In genomic region chr20:25453035-25453810, GRCh38 we compare ENCODE assay signal across 1 cellular context.
TF ChIP-seq lines count a peak whose summit lies in the region.

No MANE protein-coding gene starts in this region.

TF ChIP-seq in HEK293, 187 proteins besides CTCF, POLR2A, EP300 and RAD21 (continued from another document and continues in another):
- no peak for TF ChIP-seq ATF2 (tag by site-specific recombination; IDR thresholded peaks at IDR 0.05; ENCODE audit: low read depth)
- TF ChIP-seq FEZF1 (tag by site-specific recombination; IDR thresholded peaks at IDR 0.05), result peak; percentile 92
- TF ChIP-seq ZNF654 (tag by site-specific recombination; IDR thresholded peaks at IDR 0.05; ENCODE audit: low read depth), result no peak
- no peak for TF ChIP-seq GLI4 (tag by site-specific recombination; IDR thresholded peaks at IDR 0.05)
- peak; percentile 44; the same call in 1 of the 2 replicates for TF ChIP-seq IKZF3 (tag by site-specific recombination; IDR thresholded peaks at IDR 0.05)
- TF ChIP-seq ZNF169 (tag by site-specific recombination; IDR thresholded peaks at IDR 0.05), result no peak
- no peak for TF ChIP-seq ZNF37A (tag by site-specific recombination; IDR thresholded peaks at IDR 0.05)
- TF ChIP-seq ZNF707 (tag by site-specific recombination; IDR thresholded peaks at IDR 0.05), result no peak
- TF ChIP-seq ZNF530 (tag by site-specific recombination; IDR thresholded peaks at IDR 0.05; ENCODE audit: low read depth), result no peak
- no peak for TF ChIP-seq ZNF223 (tag by site-specific recombination; IDR thresholded peaks at IDR 0.05)
- TF ChIP-seq, protein P1, sequence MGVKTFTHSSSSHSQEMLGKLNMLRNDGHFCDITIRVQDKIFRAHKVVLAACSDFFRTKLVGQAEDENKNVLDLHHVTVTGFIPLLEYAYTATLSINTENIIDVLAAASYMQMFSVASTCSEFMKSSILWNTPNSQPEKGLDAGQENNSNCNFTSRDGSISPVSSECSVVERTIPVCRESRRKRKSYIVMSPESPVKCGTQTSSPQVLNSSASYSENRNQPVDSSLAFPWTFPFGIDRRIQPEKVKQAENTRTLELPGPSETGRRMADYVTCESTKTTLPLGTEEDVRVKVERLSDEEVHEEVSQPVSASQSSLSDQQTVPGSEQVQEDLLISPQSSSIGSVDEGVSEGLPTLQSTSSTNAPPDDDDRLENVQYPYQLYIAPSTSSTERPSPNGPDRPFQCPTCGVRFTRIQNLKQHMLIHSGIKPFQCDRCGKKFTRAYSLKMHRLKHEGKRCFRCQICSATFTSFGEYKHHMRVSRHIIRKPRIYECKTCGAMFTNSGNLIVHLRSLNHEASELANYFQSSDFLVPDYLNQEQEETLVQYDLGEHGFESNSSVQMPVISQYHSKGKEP (tag by site-specific recombination; IDR thresholded peaks at IDR 0.05), result peak; percentile 71
- no peak for TF ChIP-seq ZFP69B (tag by site-specific recombination; IDR thresholded peaks at IDR 0.05)
- TF ChIP-seq ZFP3 (tag by site-specific recombination; IDR thresholded peaks at IDR 0.05; ENCODE audit: low read depth), result no peak
- TF ChIP-seq ZNF433 (tag by site-specific recombination; IDR thresholded peaks at IDR 0.05; ENCODE audit: low read depth), result no peak
- TF ChIP-seq ZNF514 (tag by site-specific recombination; IDR thresholded peaks at IDR 0.05), result no peak
- no peak for TF ChIP-seq ZNF777 (tag by site-specific recombination; IDR thresholded peaks at IDR 0.05; ENCODE audit: borderline replicate concordance)
- no peak for TF ChIP-seq ZNF701 (tag by site-specific recombination; IDR thresholded peaks at IDR 0.05)
- no peak for TF ChIP-seq ZNF146 (tag by site-specific recombination; IDR thresholded peaks at IDR 0.05)
- TF ChIP-seq, protein P2, sequence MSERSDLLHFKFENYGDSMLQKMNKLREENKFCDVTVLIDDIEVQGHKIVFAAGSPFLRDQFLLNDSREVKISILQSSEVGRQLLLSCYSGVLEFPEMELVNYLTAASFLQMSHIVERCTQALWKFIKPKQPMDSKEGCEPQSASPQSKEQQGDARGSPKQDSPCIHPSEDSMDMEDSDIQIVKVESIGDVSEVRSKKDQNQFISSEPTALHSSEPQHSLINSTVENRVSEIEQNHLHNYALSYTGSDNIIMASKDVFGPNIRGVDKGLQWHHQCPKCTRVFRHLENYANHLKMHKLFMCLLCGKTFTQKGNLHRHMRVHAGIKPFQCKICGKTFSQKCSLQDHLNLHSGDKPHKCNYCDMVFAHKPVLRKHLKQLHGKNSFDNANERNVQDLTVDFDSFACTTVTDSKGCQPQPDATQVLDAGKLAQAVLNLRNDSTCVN (tag by site-specific recombination; optimal IDR thresholded peaks at IDR 0.05), result no peak
- TF ChIP-seq ZNF501 (tag by site-specific recombination; IDR thresholded peaks at IDR 0.05), result no peak
- TF ChIP-seq WT1 (tag by site-specific recombination; IDR thresholded peaks at IDR 0.05), result no peak
- TF ChIP-seq TCF7L2 (IDR thresholded peaks at IDR 0.05; ENCODE audit: borderline replicate concordance, low read depth, low read length), result no peak
- no peak for TF ChIP-seq ZNF785 (tag by site-specific recombination; IDR thresholded peaks at IDR 0.05)
- TF ChIP-seq ZNF548 (tag by site-specific recombination; IDR thresholded peaks at IDR 0.05), result no peak
- no peak for TF ChIP-seq ZNF555 (tag by site-specific recombination; conservative IDR thresholded peaks at IDR 0.05)
- no peak for TF ChIP-seq ZEB2 (tag by site-specific recombination; IDR thresholded peaks at IDR 0.05)
- no peak for TF ChIP-seq ZNF677 (tag by site-specific recombination; IDR thresholded peaks at IDR 0.05)
- TF ChIP-seq ZNF791 (tag by site-specific recombination; IDR thresholded peaks at IDR 0.05), result no peak
- 0 out of 2 replicates have a peak, but pooled peaks have one; percentile 6 for TF ChIP-seq PRDM1 (tag by site-specific recombination; IDR thresholded peaks at IDR 0.05)
- TF ChIP-seq ZBTB20 (tag by site-specific recombination; IDR thresholded peaks at IDR 0.05), result peak; percentile 82
- no peak for TF ChIP-seq OVOL3 (tag by site-specific recombination; IDR thresholded peaks at IDR 0.05)
- TF ChIP-seq, protein P3, sequence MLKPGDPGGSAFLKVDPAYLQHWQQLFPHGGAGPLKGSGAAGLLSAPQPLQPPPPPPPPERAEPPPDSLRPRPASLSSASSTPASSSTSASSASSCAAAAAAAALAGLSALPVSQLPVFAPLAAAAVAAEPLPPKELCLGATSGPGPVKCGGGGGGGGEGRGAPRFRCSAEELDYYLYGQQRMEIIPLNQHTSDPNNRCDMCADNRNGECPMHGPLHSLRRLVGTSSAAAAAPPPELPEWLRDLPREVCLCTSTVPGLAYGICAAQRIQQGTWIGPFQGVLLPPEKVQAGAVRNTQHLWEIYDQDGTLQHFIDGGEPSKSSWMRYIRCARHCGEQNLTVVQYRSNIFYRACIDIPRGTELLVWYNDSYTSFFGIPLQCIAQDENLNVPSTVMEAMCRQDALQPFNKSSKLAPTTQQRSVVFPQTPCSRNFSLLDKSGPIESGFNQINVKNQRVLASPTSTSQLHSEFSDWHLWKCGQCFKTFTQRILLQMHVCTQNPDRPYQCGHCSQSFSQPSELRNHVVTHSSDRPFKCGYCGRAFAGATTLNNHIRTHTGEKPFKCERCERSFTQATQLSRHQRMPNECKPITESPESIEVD (tag by site-specific recombination; IDR thresholded peaks at IDR 0.05), result no peak
- no peak for TF ChIP-seq ZBTB1 (tag by site-specific recombination; IDR thresholded peaks at IDR 0.05)
- no peak for TF ChIP-seq ZSCAN16 (tag by site-specific recombination; IDR thresholded peaks at IDR 0.05)
- peak; percentile 71 for TF ChIP-seq ZIC2 (tag by site-specific recombination; IDR thresholded peaks at IDR 0.05)
- TF ChIP-seq ZNF560 (tag by site-specific recombination; IDR thresholded peaks at IDR 0.05; ENCODE audit: borderline replicate concordance), result no peak
- TF ChIP-seq ZNF366 (tag by site-specific recombination; conservative IDR thresholded peaks at IDR 0.05), result no peak
- TF ChIP-seq ZNF175 (tag by site-specific recombination; IDR thresholded peaks at IDR 0.05), result no peak
- no peak for TF ChIP-seq PRDM2 (tag by site-specific recombination; IDR thresholded peaks at IDR 0.05; ENCODE audit: borderline replicate concordance)
- no peak for TF ChIP-seq ZNF266 (tag by site-specific recombination; IDR thresholded peaks at IDR 0.05; ENCODE audit: low read depth)
- TF ChIP-seq ZNF596 (tag by site-specific recombination; IDR thresholded peaks at IDR 0.05), result no peak
- TF ChIP-seq ZBTB17 (tag by site-specific recombination; IDR thresholded peaks at IDR 0.05), result no peak
- no peak for TF ChIP-seq KLF9 (tag by site-specific recombination; IDR thresholded peaks at IDR 0.05; ENCODE audit: low read depth)
- TF ChIP-seq ZBTB6 (tag by site-specific recombination; IDR thresholded peaks at IDR 0.05), result no peak
- no peak for TF ChIP-seq ZNF221 (tag by site-specific recombination; IDR thresholded peaks at IDR 0.05; ENCODE audit: borderline replicate concordance)
- TF ChIP-seq ZNF639 (tag by site-specific recombination; IDR thresholded peaks at IDR 0.05), result no peak
- TF ChIP-seq ZNF280D (tag by site-specific recombination; IDR thresholded peaks at IDR 0.05), result no peak
- no peak for TF ChIP-seq ZNF394 (tag by site-specific recombination; IDR thresholded peaks at IDR 0.05; ENCODE audit: borderline replicate concordance)
- no peak for TF ChIP-seq ZNF112 (tag by site-specific recombination; IDR thresholded peaks at IDR 0.05)
- peak; percentile 99 for TF ChIP-seq ZNF600 (tag by site-specific recombination; IDR thresholded peaks at IDR 0.05)
